Comparison of ENCODE assay signal across 1 cellular context in genomic region chr19:29672319-29672932, GRCh38.
TF ChIP-seq lines count a peak whose summit lies in the region.

No MANE protein-coding gene starts in this region.

TF ChIP-seq in HepG2, 621 proteins besides CTCF, POLR2A, EP300 and RAD21 (continued from another document):
- TF ChIP-seq PCBP2 (optimal IDR thresholded peaks at IDR 0.05; ENCODE audit: low read depth, low read length, poor library complexity, severe bottlenecking) (no peak), ZNF407 (CRISPR knock-in tag; IDR thresholded peaks at IDR 0.05; ENCODE audit: not compliant biosample characterization) (no peak), ZNF451 (CRISPR knock-in tag; IDR thresholded peaks at IDR 0.05) (no peak), KLF6 (CRISPR knock-in tag; IDR thresholded peaks at IDR 0.05) (no peak), ZNF737 (CRISPR knock-in tag; IDR thresholded peaks at IDR 0.05; ENCODE audit: borderline replicate concordance) (no peak), MIXL1 (CRISPR knock-in tag; IDR thresholded peaks at IDR 0.05) (no peak), CCAR2 (optimal IDR thresholded peaks at IDR 0.05; ENCODE audit: low read depth, low read length) (no peak), ZNF343 (CRISPR knock-in tag; IDR thresholded peaks at IDR 0.05) (no peak), ZNF33A (CRISPR knock-in tag; IDR thresholded peaks at IDR 0.05; ENCODE audit: borderline replicate concordance) (no peak), ZKSCAN5 (CRISPR knock-in tag; IDR thresholded peaks at IDR 0.05) (no peak), ZBTB38 (CRISPR knock-in tag; IDR thresholded peaks at IDR 0.05) (no peak), ZNF816 (CRISPR knock-in tag; IDR thresholded peaks at IDR 0.05; ENCODE audit: borderline replicate concordance) (no peak), HNF4G (IDR thresholded peaks at IDR 0.05; ENCODE audit: borderline replicate concordance, low read depth, low read length) (no peak), HNF4G (CRISPR knock-in tag; IDR thresholded peaks at IDR 0.05; ENCODE audit: borderline replicate concordance, low read depth) (no peak), HNRNPUL1 (IDR thresholded peaks at IDR 0.05; ENCODE audit: low read depth, low read length) (no peak)
